ENCODE assay signal across 1 cellular context in genomic region chr4:70925899-70926635, GRCh38.
TF ChIP-seq lines count a peak whose summit lies in the region.

No MANE protein-coding gene starts in this region.

TF ChIP-seq in H1, 55 proteins besides CTCF, POLR2A, EP300 and RAD21 (continued from another document):
- TF ChIP-seq CHD7 (IDR thresholded peaks at IDR 0.05; ENCODE audit: insufficient replicate concordance, low read length) (no peak), EZH2 (IDR thresholded peaks at IDR 0.05; ENCODE audit: low read depth, low read length, severe bottlenecking) (no peak), HDAC6 (IDR thresholded peaks at IDR 0.05; ENCODE audit: low read depth, low read length) (no peak), MAX (IDR thresholded peaks at IDR 0.05) (no peak), ZNF274 (IDR thresholded peaks at IDR 0.05; ENCODE audit: borderline replicate concordance, extremely low read depth, low read length) (no peak), E2F6 (IDR thresholded peaks at IDR 0.05) (no peak)
